In genomic region chr17:7394452-7395191, GRCh38 we compare ENCODE assay signal across 8 cellular contexts. TPM values are rescaled to one million over a fixed set of nuclear protein-coding genes. Genes with fewer than 3 reads are reported as not detected.
DNase-seq lines count a peak whose midpoint lies in the region; ATAC-seq and TF ChIP-seq lines count a peak whose summit lies in the region.

Gene PLSCR3 (minus strand): TSS chr17:7394525. CDS start chr17:7394110, 415 bp downstream.

- TF ChIP-seq CTCF in fibroblast of the aortic adventitia (IDR thresholded peaks at IDR 0.05; ENCODE audit: insufficient read depth, low read length) (peak; percentile 58), nephron progenitor cell (IDR thresholded peaks at IDR 0.05) (peak; percentile 53)

- no peaks in the 10 kb centered on the region for H3K9me3 Mint-ChIP-seq in nephron progenitor cell

- TF ChIP-seq POLR2A in Raji (IDR thresholded peaks at IDR 0.05; ENCODE audit: insufficient read depth, low read depth, low read length) = peak; percentile 79

- peak within 1 kb of the TSS; percentile 84 for H3K4me3 ChIP-seq in fibroblast of the aortic adventitia (ENCODE audit: low read depth, low read length)

- H3K36me3 Mint-ChIP-seq in nephron progenitor cell (ENCODE audit: low read depth) = peaks cover 21% of the 10 kb centered on the region

- peak within 1 kb of the TSS; percentile 94 for H3K27ac Mint-ChIP-seq in nephron progenitor cell

- DNase-seq in DMS 273 (lab: John Stamatoyannopoulos, UW; ENCODE audit: unreplicated experiment) (peak; percentile 84), HuH-7.5 (ENCODE audit: low spot score) (peak; percentile 87), fibroblast of the aortic adventitia (ENCODE audit: low read depth) (peak; percentile 81), nephron progenitor cell (peak; percentile 90)
- peak; percentile 94 for DNase-seq in activated effector memory CD4-positive, alpha-beta T cell treated with anti-CD3 and anti-CD28 coated beads, Interleukin-2, amount 50 U/mL, for 16 hours
- peak; percentile 90 for DNase-seq in stimulated activated naive CD8-positive, alpha-beta T cell treated with anti-CD3 and anti-CD28 coated beads, Interleukin-15, Interleukin-2, amounts not matched to agents 100 U/mL and 50 U/mL, for 24 hours

- peak within 1 kb of the TSS; percentile 93 for H3K4me3 Mint-ChIP-seq in nephron progenitor cell

- ATAC-seq in GM21423 (IDR thresholded peaks at IDR 0.05; ENCODE audit: unreplicated experiment) = peak; percentile 75
- peak; percentile 89 for ATAC-seq in stimulated activated naive CD8-positive, alpha-beta T cell treated with anti-CD3 and anti-CD28 coated beads, Interleukin-15, Interleukin-2, amounts not matched to agents 100 U/mL and 50 U/mL, for 24 hours

- peaks cover 45% of the 10 kb centered on the region for H3K4me1 Mint-ChIP-seq in nephron progenitor cell

- H3K27me3 Mint-ChIP-seq in nephron progenitor cell (ENCODE audit: low read depth, poor library complexity) = peaks cover 4% of the 10 kb centered on the region

RNA-seq across cellular contexts. Expression of gene PLSCR3, which starts in this region (rescaled TPM):
- total RNA-seq in fibroblast of the aortic adventitia (ENCODE audit: low replicate concordance) = 19.5 and 26.9 TPM in 2 replicates

Comparison
In these comparisons a context has a peak if more than half of its experiments do, and no peak if none do; other contexts are left out.
1. Peak in every context shown above with its lines: DNase-seq, ATAC-seq and H3K4me3 ChIP-seq.